Comparison of ENCODE assay signal across 18 cellular contexts in genomic region chr7:45082831-45083331, GRCh38. TPM values are rescaled to one million over a fixed set of nuclear protein-coding genes. Genes with fewer than 3 reads are reported as not detected.
DNase-seq lines count a peak whose midpoint lies in the region; ATAC-seq and TF ChIP-seq lines count a peak whose summit lies in the region.
"Had no signal": no experiment of that assay in that cellular context is flagged by ENCODE, and none has a peak within 500 bp of the region (broad histone marks: within the 10 kb centered on the region; RNA-seq: fewer than 3 reads in every experiment).

No MANE protein-coding gene starts in this region.

- H3K4me3 Mint-ChIP-seq in activated CD4-positive, alpha-beta T cell treated with anti-CD3 and anti-CD28 coated beads, Interleukin-2, amount 10 ng/mL, durations not matched to agents 24 days and 14 days, result no peak overlapping the region

- H3K4me1 Mint-ChIP-seq in activated CD4-positive, alpha-beta T cell treated with anti-CD3 and anti-CD28 coated beads, Interleukin-2, amount 10 ng/mL, durations not matched to agents 24 days and 14 days, result no peaks in the 10 kb centered on the region

- H3K36me3 Mint-ChIP-seq in activated CD4-positive, alpha-beta T cell treated with anti-CD3 and anti-CD28 coated beads, Interleukin-2, amount 10 ng/mL, durations not matched to agents 24 days and 14 days (ENCODE audit: low read depth), result no peaks in the 10 kb centered on the region

- H3K4me3 ChIP-seq in dorsolateral prefrontal cortex, result peak overlapping the region in 7 of 59 donors; percentile 0 to 44 (median 23)
- H3K4me3 ChIP-seq: SJSA1, upper lobe of left lung had no signal

- intact Hi-C loops in activated CD4-positive, alpha-beta T cell treated with anti-CD3 and anti-CD28 coated beads, Interleukin-2, amount 10 ng/mL, durations not matched to agents 24 days and 14 days (cut with micrococcal nuclease), result no loop called here
- intact Hi-C loops in dorsolateral prefrontal cortex (cut with DNase I), result no loop called here
- intact Hi-C loops in sciatic nerve (cut with DNase I), result no loop called here
- intact Hi-C loops in left ventricle myocardium superior (cut with micrococcal nuclease), result no loop called here

- ATAC-seq in sciatic nerve (no peak), left ventricle myocardium superior (no peak), HG02852 (IDR thresholded peaks at IDR 0.05; ENCODE audit: unreplicated experiment) (no peak)

- peak overlapping the region; percentile 53 for H3K27ac Mint-ChIP-seq in activated CD4-positive, alpha-beta T cell treated with anti-CD3 and anti-CD28 coated beads, Interleukin-2, amount 10 ng/mL, durations not matched to agents 24 days and 14 days

- no peaks in the 10 kb centered on the region for H3K9me3 Mint-ChIP-seq in activated CD4-positive, alpha-beta T cell treated with anti-CD3 and anti-CD28 coated beads, Interleukin-2, amount 10 ng/mL, durations not matched to agents 24 days and 14 days

- H3K27me3 Mint-ChIP-seq in activated CD4-positive, alpha-beta T cell treated with anti-CD3 and anti-CD28 coated beads, Interleukin-2, amount 10 ng/mL, durations not matched to agents 24 days and 14 days, result peaks cover 4% of the 10 kb centered on the region

- peak in 3 of 56 donors; percentile 2 to 31 (median 27) for TF ChIP-seq CTCF in dorsolateral prefrontal cortex (IDR thresholded peaks at IDR 0.05 in 54 of 56, conservative IDR thresholded peaks at IDR 0.05 in 2 of 56; ENCODE audit: low read depth in 1 of 56, partially characterized antibody in 56 of 56)

- DNase-seq in activated CD4-positive, alpha-beta T cell treated with anti-CD3 and anti-CD28 coated beads, Interleukin-2, amount 10 ng/mL, durations not matched to agents 24 days and 14 days, result no peak
- no peak for DNase-seq in activated CD4-positive, alpha-beta T cell treated with anti-CD3 and anti-CD28 coated beads for 4 hours
- peak; percentile 32 for DNase-seq in M059J (ENCODE audit: low read depth)
- peak in 1 of 10 donors; percentile 25 for DNase-seq in dorsolateral prefrontal cortex
- DNase-seq in sciatic nerve (ENCODE audit: low spot score), result peak; percentile 53
- no peak for DNase-seq in T-helper 9 cell
- DNase-seq in left ventricle myocardium superior, result no peak
- DNase-seq: activated CD4-positive, CD25-positive, alpha-beta regulatory T cell; cerebellar nuclear complex; EL; Karpas-422; NCI-H1105; NCI-H2107; NCI-H524 treated with DMSO at 0.1 percent for 48 hours; stimulated activated naive CD4-positive, alpha-beta T cell treated with Interleukin-2 at 50 U/mL for 16 hours; upper lobe of left lung had no signal

- no peaks in the 10 kb centered on the region for H3K27me3 ChIP-seq in dorsolateral prefrontal cortex
- H3K27me3 ChIP-seq: SJSA1, upper lobe of left lung had no signal

- peak overlapping the region in 57 of 59 donors; percentile 29 to 93 (median 81) for H3K27ac ChIP-seq in dorsolateral prefrontal cortex
- H3K27ac ChIP-seq: SJSA1, upper lobe of left lung had no signal

RNA-seq across cellular contexts. Expression of gene NACAD, which starts 5.9 kb away (rescaled TPM):
- 0.09 and 0.31 TPM in 2 replicates for total RNA-seq in activated CD4-positive, alpha-beta T cell treated with anti-CD3 and anti-CD28 coated beads, Interleukin-2, amount 10 ng/mL, durations not matched to agents 24 days and 14 days
- total RNA-seq in M059J (2014; rRNA removed; shearing (Covaris generic)), result 0.54 and 3.2 TPM in 2 replicates
- total RNA-seq in dorsolateral prefrontal cortex (100 to 1,000 TPM in 34 of 120 experiments, 10 to 100 TPM in 86; 52.6 to 238 (median 83.3) TPM), sciatic nerve (12.0 TPM), left ventricle myocardium superior (3.5 TPM)

RNA-seq across cellular contexts. Expression of gene TBRG4, which starts 28.6 kb away (rescaled TPM):
- 192 and 198 TPM in 2 replicates for total RNA-seq in activated CD4-positive, alpha-beta T cell treated with anti-CD3 and anti-CD28 coated beads, Interleukin-2, amount 10 ng/mL, durations not matched to agents 24 days and 14 days
- 55.3 and 66.6 TPM in 2 replicates for total RNA-seq in M059J (2014; rRNA removed; shearing (Covaris generic))
- total RNA-seq in dorsolateral prefrontal cortex (10 to 100 TPM; 39.3 to 66.1 (median 52.5) TPM), sciatic nerve (39.5 TPM), left ventricle myocardium superior (83.0 TPM)

Comparison
In these comparisons a context has a peak if more than half of its experiments do, and no peak if none do; other contexts are left out.
1. DNase-seq: peak in M059J (single experiment) and sciatic nerve (single experiment); none in activated CD4-positive, alpha-beta T cell treated with anti-CD3 and anti-CD28 coated beads, Interleukin-2, amount 10 ng/mL, durations not matched to agents 24 days and 14 days (single experiment), activated CD4-positive, alpha-beta T cell treated with anti-CD3 and anti-CD28 coated beads for 4 hours (0 of 2), T-helper 9 cell (single experiment) and left ventricle myocardium superior (single experiment).